ENCODE assay signal across 10 cellular contexts in the genomic region with DNA sequence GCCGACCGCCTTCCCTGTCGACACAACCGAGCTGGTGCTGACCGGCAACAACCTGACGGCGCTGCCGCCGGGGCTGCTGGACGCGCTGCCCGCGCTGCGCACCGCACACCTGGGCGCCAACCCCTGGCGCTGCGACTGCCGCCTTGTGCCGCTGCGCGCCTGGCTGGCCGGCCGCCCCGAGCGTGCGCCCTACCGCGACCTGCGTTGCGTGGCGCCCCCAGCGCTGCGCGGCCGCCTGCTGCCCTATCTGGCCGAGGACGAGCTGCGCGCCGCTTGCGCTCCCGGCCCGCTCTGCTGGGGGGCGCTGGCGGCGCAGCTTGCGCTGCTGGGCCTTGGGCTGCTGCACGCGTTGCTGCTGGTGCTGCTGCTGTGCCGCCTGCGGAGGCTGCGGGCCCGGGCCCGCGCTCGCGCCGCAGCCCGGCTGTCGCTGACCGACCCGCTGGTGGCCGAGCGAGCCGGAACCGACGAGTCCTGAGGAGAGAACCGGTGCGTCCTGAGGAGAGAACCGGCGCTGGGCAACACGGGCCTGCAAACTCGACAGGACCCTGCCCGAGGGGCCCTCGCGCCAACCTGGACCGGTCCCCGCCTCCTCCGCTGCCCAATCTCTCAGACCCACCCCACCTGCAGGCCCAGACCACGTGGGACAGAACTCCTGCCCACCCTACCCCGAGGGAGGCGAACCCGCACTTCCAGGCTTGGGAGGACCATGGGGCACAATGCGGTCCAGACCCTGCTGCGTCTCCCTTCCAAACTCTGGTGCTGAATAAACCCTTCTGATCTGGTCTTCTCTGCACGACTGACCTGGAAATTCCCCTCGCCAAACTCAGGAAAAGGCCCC. TPM values are rescaled to one million over a fixed set of nuclear protein-coding genes. Genes with fewer than 3 reads are reported as not detected.
A peak's percentile ranks its signal among the peaks of the same experiment; 100 is the strongest.
DNase-seq lines count a peak whose midpoint lies in the region; ATAC-seq and TF ChIP-seq lines count a peak whose summit lies in the region.
"Had no signal": no experiment of that assay in that cellular context is flagged by ENCODE, and none has a peak within 500 bp of the region (broad histone marks: within the 10 kb centered on the region; RNA-seq: fewer than 3 reads in every experiment).

No MANE protein-coding gene starts in this region.

- DNase-seq in ACHN (peak; percentile 61), lower lobe of right lung (no peak), MV-4-11 (lab: John Stamatoyannopoulos, UW) (no peak), activated gamma-delta T cell (lab: John Stamatoyannopoulos, UW) (no peak), substantia nigra (lab: John Stamatoyannopoulos, UW) (no peak)
- DNase-seq in activated naive CD8-positive, alpha-beta T cell treated with anti-CD3 and anti-CD28 coated beads, Interleukin-2, amount 50 U/mL, for 24 hours: peak; percentile 53
- DNase-seq: kidney had no signal

- H3K4me1 Mint-ChIP-seq in IgD-negative memory B cell: peaks cover 2 to 10% (median 4%) of the 10 kb centered on the region in 3 donors
- H3K4me1 Mint-ChIP-seq in activated naive CD8-positive, alpha-beta T cell treated with anti-CD3 and anti-CD28 coated beads, Interleukin-2, amount 50 U/mL, for 24 hours: peaks cover 6% of the 10 kb centered on the region

- peaks cover 46% of the 10 kb centered on the region for H3K27me3 ChIP-seq in lower lobe of right lung (ENCODE audit: low read depth)

- peak overlapping the region in 3 of 4 donors; percentile 60 to 72 (median 72) for H3K4me3 Mint-ChIP-seq in IgD-negative memory B cell
- H3K4me3 Mint-ChIP-seq in activated naive CD8-positive, alpha-beta T cell treated with anti-CD3 and anti-CD28 coated beads, Interleukin-2, amount 50 U/mL, for 24 hours: peak overlapping the region; percentile 39

- intact Hi-C loops in lower lobe of right lung (cut with DNase I): no loop called here

- H3K36me3 ChIP-seq in lower lobe of right lung: no peaks in the 10 kb centered on the region

- peaks cover 38% of the 10 kb centered on the region for H3K27me3 Mint-ChIP-seq in IgD-negative memory B cell
- H3K27me3 Mint-ChIP-seq in activated naive CD8-positive, alpha-beta T cell treated with anti-CD3 and anti-CD28 coated beads, Interleukin-2, amount 50 U/mL, for 24 hours: peaks cover 42% of the 10 kb centered on the region

- in situ Hi-C loops in ACHN (cut with HindIII; ENCODE audit: low pct_ligation_motif_present, low pct_unique_long_range_greater_than_20kb, low sequenced_read_pairs): no loop called here

- peak overlapping the region in 1 of 3 donors; percentile 44 for H3K27ac Mint-ChIP-seq in IgD-negative memory B cell
- H3K27ac Mint-ChIP-seq in activated naive CD8-positive, alpha-beta T cell treated with anti-CD3 and anti-CD28 coated beads, Interleukin-2, amount 50 U/mL, for 24 hours: no peak overlapping the region

- ATAC-seq in activated naive CD8-positive, alpha-beta T cell treated with anti-CD3 and anti-CD28 coated beads, Interleukin-2, amount 50 U/mL, for 24 hours: peak; percentile 67
- peak; percentile 18 to 26 for ATAC-seq in lower lobe of right lung
- no peak for ATAC-seq in HG02973 (IDR thresholded peaks at IDR 0.05; ENCODE audit: unreplicated experiment)

- no peaks in the 10 kb centered on the region for H3K9me3 Mint-ChIP-seq in IgD-negative memory B cell
- H3K9me3 Mint-ChIP-seq in activated naive CD8-positive, alpha-beta T cell treated with anti-CD3 and anti-CD28 coated beads, Interleukin-2, amount 50 U/mL, for 24 hours: no peaks in the 10 kb centered on the region

- peak overlapping the region; percentile 36 for H3K4me3 ChIP-seq in lower lobe of right lung
- H3K4me3 ChIP-seq: SK-N-MC had no signal

- no peaks in the 10 kb centered on the region for H3K9me3 ChIP-seq in lower lobe of right lung

- peaks cover 14% of the 10 kb centered on the region for H3K4me1 ChIP-seq in lower lobe of right lung

- no peak for TF ChIP-seq CTCF in lower lobe of right lung (IDR thresholded peaks at IDR 0.05)

- H3K27ac ChIP-seq in lower lobe of right lung (no peak overlapping the region), substantia nigra (ENCODE audit: low read depth, low read length, poor library complexity, severe bottlenecking) (no peak overlapping the region)
- H3K27ac ChIP-seq: SK-N-MC had no signal

- no peaks in the 10 kb centered on the region for H3K36me3 Mint-ChIP-seq in IgD-negative memory B cell
- H3K36me3 Mint-ChIP-seq in activated naive CD8-positive, alpha-beta T cell treated with anti-CD3 and anti-CD28 coated beads, Interleukin-2, amount 50 U/mL, for 24 hours (ENCODE audit: low read depth): no peaks in the 10 kb centered on the region

RNA-seq across cellular contexts. Expression of a gene that starts 0.9 kb away (rescaled TPM):
- polyA plus RNA-seq in IgD-negative memory B cell: 2.0 TPM
- 2.8 TPM for total RNA-seq in lower lobe of right lung

RNA-seq across cellular contexts. Expression of a gene that starts 9.9 kb away (rescaled TPM):
- 0.43 TPM for polyA plus RNA-seq in IgD-negative memory B cell
- 9.3 TPM for total RNA-seq in lower lobe of right lung

RNA-seq across cellular contexts. Expression of a gene that starts 36.4 kb away (rescaled TPM):
- not detected for polyA plus RNA-seq in IgD-negative memory B cell
- total RNA-seq in lower lobe of right lung: 13.5 TPM

Comparison
In these comparisons a context has a peak if more than half of its experiments do, and no peak if none do; other contexts are left out.
1. DNase-seq: peak in ACHN (single experiment) and activated naive CD8-positive, alpha-beta T cell treated with anti-CD3 and anti-CD28 coated beads, Interleukin-2, amount 50 U/mL, for 24 hours (single experiment); none in lower lobe of right lung (single experiment), MV-4-11 (single experiment), activated gamma-delta T cell (single experiment) and substantia nigra (0 of 49).